ENCODE assay signal across 14 cellular contexts in the genomic region with DNA sequence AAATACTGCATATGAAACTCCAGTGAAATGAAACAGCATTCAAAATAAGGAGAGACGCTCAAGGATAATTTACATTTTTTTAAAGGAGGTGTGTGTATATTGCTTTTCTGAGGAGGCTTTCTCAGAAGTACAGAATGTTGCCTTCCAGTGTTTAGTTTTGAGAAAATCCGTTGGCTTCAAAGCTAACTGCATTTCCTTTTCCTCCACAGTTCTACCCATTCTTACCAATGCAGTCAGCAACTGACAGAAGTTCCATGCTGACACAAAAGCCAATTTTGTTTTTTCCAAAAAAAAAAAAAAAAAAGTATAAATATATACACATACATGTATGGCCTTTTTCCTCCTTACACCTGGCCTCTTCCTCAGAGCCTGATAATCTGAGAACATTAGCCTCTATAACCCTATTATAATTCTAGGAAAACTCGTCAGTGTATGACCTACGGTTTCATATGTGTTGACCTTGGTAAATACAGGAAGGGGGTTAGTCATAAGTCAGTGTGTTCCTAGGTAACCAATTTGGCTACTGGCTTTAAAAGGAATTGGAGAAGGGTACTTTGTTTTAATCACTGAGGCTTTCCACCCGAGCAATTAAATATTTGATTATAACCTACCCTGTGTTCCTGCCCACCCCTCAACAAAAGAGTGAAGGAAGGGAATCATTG. TPM values are rescaled to one million over a fixed set of nuclear protein-coding genes. Genes with fewer than 3 reads are reported as not detected.
A peak's percentile ranks its signal among the peaks of the same experiment; 100 is the strongest.
DNase-seq lines count a peak whose midpoint lies in the region; ATAC-seq and TF ChIP-seq lines count a peak whose summit lies in the region.
"Had no signal": no experiment of that assay in that cellular context is flagged by ENCODE, and none has a peak within 500 bp of the region (broad histone marks: within the 10 kb centered on the region; RNA-seq: fewer than 3 reads in every experiment).

No MANE protein-coding gene starts in this region.

- H3K4me2 ChIP-seq in mammary epithelial cell (ENCODE audit: insufficient read depth, low read depth, low read length), result no peak overlapping the region

- peaks cover 6% of the 10 kb centered on the region for H3K4me1 Mint-ChIP-seq in MCF 10A (ENCODE audit: insufficient read depth, unreplicated experiment)
- H3K4me1 Mint-ChIP-seq in stimulated activated naive CD8-positive, alpha-beta T cell treated with anti-CD3 and anti-CD28 coated beads, Interleukin-15, amount 100 ng/mL, for 72 hours, result peaks cover 28% of the 10 kb centered on the region

- peaks cover 39% of the 10 kb centered on the region for H3K36me3 Mint-ChIP-seq in MCF 10A (ENCODE audit: insufficient read depth, unreplicated experiment)

- H3K4me3 ChIP-seq in mammary epithelial cell (replicated peaks in 1 of 3; ENCODE audit: insufficient read depth in 1 of 3, low read depth in 2 of 3, low read length in 3 of 3) (no peak overlapping the region), body of pancreas (no peak overlapping the region), testis (no peak overlapping the region), right atrium auricular region (no peak overlapping the region)

- ATAC-seq in body of pancreas, result peak; percentile 69
- ATAC-seq in stimulated activated naive CD8-positive, alpha-beta T cell treated with anti-CD3 and anti-CD28 coated beads, Interleukin-15, amount 100 ng/mL, for 72 hours, result no peak
- ATAC-seq: Right ventricle myocardium inferior had no signal

- H3K27ac ChIP-seq in mammary epithelial cell (ENCODE audit: insufficient read depth, low read depth, low read length), result no peak overlapping the region
- peak overlapping the region in 1 of 4 donors; percentile 21 for H3K27ac ChIP-seq in body of pancreas
- H3K27ac ChIP-seq in testis, result no peak overlapping the region
- H3K27ac ChIP-seq in right atrium auricular region, result no peak overlapping the region

- BruUV-seq in MCF 10A (replicated peaks; lab: Mats Ljungman, UMichigan) (no TSS peak), mammary epithelial cell (replicated peaks; lab: Mats Ljungman, UMichigan) (no TSS peak)

- no peaks in the 10 kb centered on the region for H3K9me3 ChIP-seq in mammary epithelial cell (replicated peaks; ENCODE audit: insufficient read depth, low read length)
- H3K9me3 ChIP-seq in body of pancreas, result no peaks in the 10 kb centered on the region
- H3K9me3 ChIP-seq in testis, result no peaks in the 10 kb centered on the region
- no peaks in the 10 kb centered on the region for H3K9me3 ChIP-seq in right atrium auricular region

- H3K4me1 ChIP-seq in mammary epithelial cell (ENCODE audit: insufficient read depth, low read length), result peaks cover 6% of the 10 kb centered on the region
- H3K4me1 ChIP-seq in body of pancreas, result peaks cover 3% of the 10 kb centered on the region
- no peaks in the 10 kb centered on the region for H3K4me1 ChIP-seq in testis
- peaks cover 0 to 5% of the 10 kb centered on the region in 2 donors for H3K4me1 ChIP-seq in right atrium auricular region

- H3K27me3 ChIP-seq in mammary epithelial cell (ENCODE audit: insufficient read depth, low read length), result no peaks in the 10 kb centered on the region
- no peaks in the 10 kb centered on the region for H3K27me3 ChIP-seq in body of pancreas
- no peaks in the 10 kb centered on the region for H3K27me3 ChIP-seq in testis
- no peaks in the 10 kb centered on the region for H3K27me3 ChIP-seq in right atrium auricular region

- dilution Hi-C loops in mammary epithelial cell (cut with HindIII; ENCODE audit: low sequenced_read_pairs), result no loop called here

- H3K27ac Mint-ChIP-seq in MCF 10A (ENCODE audit: low read depth, unreplicated experiment), result no peak overlapping the region
- peak overlapping the region in 1 of 2 donors; percentile 27 for H3K27ac Mint-ChIP-seq in stimulated activated naive CD8-positive, alpha-beta T cell treated with anti-CD3 and anti-CD28 coated beads, Interleukin-15, amount 100 ng/mL, for 72 hours
- H3K27ac Mint-ChIP-seq: type B pancreatic cell had no signal

- TF ChIP-seq CTCF in MCF 10A (IDR thresholded peaks at IDR 0.05; ENCODE audit: unreplicated experiment) (no peak), mammary epithelial cell (conservative IDR thresholded peaks at IDR 0.05 in 1 of 2, IDR thresholded peaks at IDR 0.05 in 1 of 2; ENCODE audit: extremely low read depth in 1 of 2, insufficient read depth in 1 of 2, low read depth in 1 of 2, low read length in 2 of 2) (no peak), body of pancreas (IDR thresholded peaks at IDR 0.05) (no peak), testis (IDR thresholded peaks at IDR 0.05) (no peak), right atrium auricular region (IDR thresholded peaks at IDR 0.05) (no peak)

- DNase-seq in MCF 10A (ENCODE audit: unreplicated experiment), result peak; percentile 40
- DNase-seq in mammary epithelial cell, result no peak
- DNase-seq in NCI-H748 treated with DMSO at 0.1 percent for 48 hours (lab: John Stamatoyannopoulos, UW), result peak; percentile 87
- DNase-seq in body of pancreas, result no peak
- no peak for DNase-seq in stimulated activated naive CD8-positive, alpha-beta T cell treated with anti-CD3 and anti-CD28 coated beads, Interleukin-15, amount 100 ng/mL, for 72 hours
- no peak for DNase-seq in testis
- no peak for DNase-seq in right atrium auricular region (ENCODE audit: low spot score)
- DNase-seq in MV-4-11 (lab: John Stamatoyannopoulos, UW), result no peak
- DNase-seq: activated CD4-positive, CD25-positive, alpha-beta regulatory T cell; effector memory CD4-positive, alpha-beta T cell; glutamatergic neuron; NCI-H345 had no signal

- intact Hi-C loops in MCF 10A (cut with micrococcal nuclease), result loop anchor here (10.0 kb wide), 1 partner anchor 458 kb away; the partner anchor contains the start of gene BFSP1
- intact Hi-C loops in mammary epithelial cell (cut with micrococcal nuclease), result no loop called here
- intact Hi-C loops in body of pancreas (cut with DNase I), result loop anchor here (10.0 kb wide), 1 partner anchor 488 kb away; no protein-coding TSS in a partner anchor
- intact Hi-C loops in testis (cut with DNase I; ENCODE audit: low total_unique reads), result no loop called here

- H4K20me1 ChIP-seq in mammary epithelial cell (ENCODE audit: insufficient read depth, low read length), result no peaks in the 10 kb centered on the region

- no peaks in the 10 kb centered on the region for H3K27me3 Mint-ChIP-seq in MCF 10A (ENCODE audit: insufficient read depth, unreplicated experiment)
- H3K27me3 Mint-ChIP-seq in stimulated activated naive CD8-positive, alpha-beta T cell treated with anti-CD3 and anti-CD28 coated beads, Interleukin-15, amount 100 ng/mL, for 72 hours, result peaks cover 37% of the 10 kb centered on the region
- H3K27me3 Mint-ChIP-seq: type B pancreatic cell had no signal

- H3K9ac ChIP-seq in mammary epithelial cell (ENCODE audit: insufficient read depth, low read length), result no peak overlapping the region

- H3K9me3 Mint-ChIP-seq in MCF 10A (ENCODE audit: unreplicated experiment), result no peaks in the 10 kb centered on the region
- H3K9me3 Mint-ChIP-seq in stimulated activated naive CD8-positive, alpha-beta T cell treated with anti-CD3 and anti-CD28 coated beads, Interleukin-15, amount 100 ng/mL, for 72 hours, result no peaks in the 10 kb centered on the region
- H3K9me3 Mint-ChIP-seq: type B pancreatic cell had no signal

- H2AFZ ChIP-seq in mammary epithelial cell (ENCODE audit: low read depth, low read length), result no peak overlapping the region

- peaks cover 8% of the 10 kb centered on the region for H3K36me3 ChIP-seq in mammary epithelial cell (ENCODE audit: insufficient read depth, low read length)
- H3K36me3 ChIP-seq in body of pancreas (replicated peaks in 1 of 2; ENCODE audit: insufficient read depth in 1 of 2, low read depth in 2 of 2), result peaks cover 0 to 3% of the 10 kb centered on the region in 2 donors
- H3K36me3 ChIP-seq in testis (ENCODE audit: low read depth, missing control alignments), result no peaks in the 10 kb centered on the region
- H3K36me3 ChIP-seq in right atrium auricular region, result no peaks in the 10 kb centered on the region

- CTCF ChIA-PET in MCF 10A (lab: Yijun Ruan, JAX), result interaction anchor here (0.6 to 2.3 kb wide), 5 partner anchors 9 to 487 kb away, joined by 3 to 8 read pairs (median 6); no protein-coding TSS in a partner anchor
- CTCF ChIA-PET in mammary epithelial cell (lab: Charles Lee; ENCODE audit: low non-redundant PET), result no interaction called here

- no peaks in the 10 kb centered on the region for H3K79me2 ChIP-seq in mammary epithelial cell (ENCODE audit: insufficient read depth, low read length)

- H3K4me3 Mint-ChIP-seq in MCF 10A (ENCODE audit: unreplicated experiment), result no peak overlapping the region
- peak overlapping the region; percentile 57 to 66 for H3K4me3 Mint-ChIP-seq in stimulated activated naive CD8-positive, alpha-beta T cell treated with anti-CD3 and anti-CD28 coated beads, Interleukin-15, amount 100 ng/mL, for 72 hours
- H3K4me3 Mint-ChIP-seq: type B pancreatic cell had no signal

- WGBS in mammary epithelial cell (ENCODE audit: low coverage, missing lambda C conversion rate), result 84% methylated on average over 5 of the region's 5 CpGs
- 58 to 60% methylated on average over 5 of the region's 5 CpGs for WGBS in body of pancreas, 2 donors
- WGBS in testis, 2 donors, result 79 to 80% methylated on average over 5 of the region's 5 CpGs

- POLR2A ChIA-PET in MCF 10A (lab: Yijun Ruan, JAX), result interaction anchor here (0.6 to 1.3 kb wide), 3 partner anchors 23 to 265 kb away, joined by 4 to 9 read pairs (median 4); partner anchors contain the start of gene OVOL2

- TF ChIP-seq POLR2A in body of pancreas (IDR thresholded peaks at IDR 0.05) (no peak), testis (IDR thresholded peaks at IDR 0.05) (no peak)

- in situ Hi-C loops in mammary epithelial cell (cut with MboI; ENCODE audit: low sequenced_read_pairs in 2 of 2), result no loop called here

RNA-seq across cellular contexts. Expression of gene MGME1, which starts 24.2 kb away (rescaled TPM):
- total RNA-seq in MCF 10A (2022) (18.0 and 24.0 TPM in 2 replicates), mammary epithelial cell (10 to 100 TPM; 15.8 to 36.2 TPM), body of pancreas (1 to 10 TPM; 3.0 to 6.5 TPM), testis (10 to 100 TPM; 15.5 to 17.4 TPM), right atrium auricular region (1 to 10 TPM; 2.7 to 7.1 TPM)
- polyA plus RNA-seq in mammary epithelial cell (22.4 TPM), testis (ENCODE audit: insufficient read depth, low read depth, low replicate concordance) (22.3 TPM)
- 12.3 TPM for polyA minus RNA-seq in mammary epithelial cell

RNA-seq across cellular contexts. Expression of gene SNX5, which starts 24.4 kb away (rescaled TPM):
- total RNA-seq in MCF 10A (2022) (108 and 170 TPM in 2 replicates), mammary epithelial cell (100 to 1,000 TPM in 1 of 2 donors, 10 to 100 TPM in 1; 68.0 to 137 TPM), body of pancreas (10 to 100 TPM; 61.3 to 84.3 TPM), testis (100 to 1,000 TPM; 110 to 116 TPM), right atrium auricular region (10 to 100 TPM; 37.3 to 50.3 TPM)
- polyA plus RNA-seq in mammary epithelial cell (91.8 TPM), testis (ENCODE audit: insufficient read depth, low read depth, low replicate concordance) (72.3 TPM)
- polyA minus RNA-seq in mammary epithelial cell, result 93.1 TPM

Comparison
In these comparisons a context has a peak if more than half of its experiments do, and no peak if none do; other contexts are left out.
1. DNase-seq: peak in MCF 10A (single experiment) and NCI-H748 treated with DMSO at 0.1 percent for 48 hours (single experiment); none in mammary epithelial cell (single experiment), body of pancreas (0 of 4), stimulated activated naive CD8-positive, alpha-beta T cell treated with anti-CD3 and anti-CD28 coated beads, Interleukin-15, amount 100 ng/mL, for 72 hours (0 of 2), testis (single experiment), right atrium auricular region (single experiment) and MV-4-11 (single experiment).
2. intact Hi-C loops: an anchor here in MCF 10A (10.0 kb wide) and body of pancreas (10.0 kb wide); none called in mammary epithelial cell and testis.